1 cellular context compared by ENCODE assay signal in genomic region chr13:50026788-50027473, GRCh38.
A peak's percentile ranks its signal among the peaks of the same experiment; 100 is the strongest.
TF ChIP-seq lines count a peak whose summit lies in the region.

No MANE protein-coding gene starts in this region.

TF ChIP-seq in GM12878, 131 proteins besides CTCF, POLR2A, EP300 and RAD21 (continued from another document and continues in another):
- TF ChIP-seq PBX3 (IDR thresholded peaks at IDR 0.05; ENCODE audit: insufficient replicate concordance, low read depth, low read length) (no peak), MTA3 (IDR thresholded peaks at IDR 0.05; ENCODE audit: borderline replicate concordance, low read length) (0 out of 2 replicates have a peak, but pooled peaks have one; percentile 25), STAT1 (conservative IDR thresholded peaks at IDR 0.05) (no peak), REST (IDR thresholded peaks at IDR 0.05; ENCODE audit: low read depth, low read length) (no peak), ZZZ3 (IDR thresholded peaks at IDR 0.05; ENCODE audit: control insufficient read depth, insufficient read length, low read depth) (no peak), TCF7 (IDR thresholded peaks at IDR 0.05; ENCODE audit: borderline replicate concordance) (no peak), PML (IDR thresholded peaks at IDR 0.05; ENCODE audit: low read length) (no peak), TARDBP (IDR thresholded peaks at IDR 0.05; ENCODE audit: borderline replicate concordance) (no peak), NR2C1 (IDR thresholded peaks at IDR 0.05) (no peak), SREBF1 (IDR thresholded peaks at IDR 0.05; ENCODE audit: low read length) (no peak), ZNF217 (IDR thresholded peaks at IDR 0.05) (peak; percentile 88; the same call in 1 of the 2 replicates), MYC (IDR thresholded peaks at IDR 0.05; ENCODE audit: insufficient read depth, insufficient read length, insufficient replicate concordance, low read length, severe bottlenecking) (no peak), ZNF207 (IDR thresholded peaks at IDR 0.05; ENCODE audit: borderline replicate concordance) (no peak), ZSCAN29 (IDR thresholded peaks at IDR 0.05) (no peak), TCF12 (IDR thresholded peaks at IDR 0.05; ENCODE audit: low read depth, low read length) (peak; percentile 17; the same call in 1 of the 2 replicates), ZNF592 (IDR thresholded peaks at IDR 0.05) (no peak), IKZF1 (conservative IDR thresholded peaks at IDR 0.05) (peak; percentile 79), NR2C2 (IDR thresholded peaks at IDR 0.05; ENCODE audit: borderline replicate concordance, control insufficient read depth, insufficient read length, low read depth) (no peak), RAD51 (IDR thresholded peaks at IDR 0.05) (peak; percentile 49; the same call in 1 of the 2 replicates), E2F4 (IDR thresholded peaks at IDR 0.05; ENCODE audit: low read depth, low read length) (no peak; the same call in 1 of the 2 replicates), RFX5 (IDR thresholded peaks at IDR 0.05; ENCODE audit: low read depth, low read length) (no peak), LARP7 (IDR thresholded peaks at IDR 0.05) (no peak), CUX1 (IDR thresholded peaks at IDR 0.05; ENCODE audit: insufficient replicate concordance, low read depth, low read length) (peak; percentile 84), NFYA (IDR thresholded peaks at IDR 0.05; ENCODE audit: borderline replicate concordance, low read depth, low read length) (no peak), RELA (IDR thresholded peaks at IDR 0.05; ENCODE audit: borderline replicate concordance, partially characterized antibody) (no peak), PAX5 (IDR thresholded peaks at IDR 0.05; ENCODE audit: borderline replicate concordance, low read depth, low read length) (peak; percentile 57; the same call in 1 of the 2 replicates), RELB (IDR thresholded peaks at IDR 0.05; ENCODE audit: low read depth) (peak; percentile 83), BRCA1 (IDR thresholded peaks at IDR 0.05; ENCODE audit: low read depth, low read length) (no peak), WRNIP1 (IDR thresholded peaks at IDR 0.05; ENCODE audit: borderline replicate concordance, low read depth, low read length) (no peak), HDAC6 (IDR thresholded peaks at IDR 0.05; ENCODE audit: unreplicated experiment) (no peak), PKNOX1 (IDR thresholded peaks at IDR 0.05) (no peak), SRF (IDR thresholded peaks at IDR 0.05; ENCODE audit: low read depth in 2 of 2, low read length in 2 of 2) (no peak), SMAD1 (IDR thresholded peaks at IDR 0.05; ENCODE audit: low read depth, partially characterized antibody) (no peak), CBFB (IDR thresholded peaks at IDR 0.05; ENCODE audit: low read depth) (no peak), CHD2 (IDR thresholded peaks at IDR 0.05; ENCODE audit: borderline replicate concordance, low read depth, low read length) (no peak), ZNF687 (IDR thresholded peaks at IDR 0.05) (peak; percentile 44; the same call in 1 of the 2 replicates), POLR2AphosphoS2 (IDR thresholded peaks at IDR 0.05; ENCODE audit: low read depth, low read length) (no peak)
